ENCODE assay signal across 11 cellular contexts in genomic region chr1:156897078-156897825, GRCh38. TPM values are rescaled to one million over a fixed set of nuclear protein-coding genes. Genes with fewer than 3 reads are reported as not detected.
DNase-seq lines count a peak whose midpoint lies in the region; ATAC-seq and TF ChIP-seq lines count a peak whose summit lies in the region.
"Had no signal": no experiment of that assay in that cellular context is flagged by ENCODE, and none has a peak within 500 bp of the region (broad histone marks: within the 10 kb centered on the region; RNA-seq: fewer than 3 reads in every experiment).

No MANE protein-coding gene starts in this region.

- TF ChIP-seq EP300 in gastroesophageal sphincter (IDR thresholded peaks at IDR 0.05) = no peak

- peak; percentile 34 for DNase-seq in H4 (ENCODE audit: low spot score)
- DNase-seq in SW480 (ENCODE audit: low spot score) = peak; percentile 50
- no peak for DNase-seq in spleen
- no peak for DNase-seq in activated T-cell treated with anti-CD3 and anti-CD28 coated beads, Interleukin-2, amount 50 U/mL, for 72 hours
- DNase-seq: anterior cingulate cortex, midbrain had no signal

- H3K36me3 Mint-ChIP-seq in activated T-cell treated with anti-CD3 and anti-CD28 coated beads, Interleukin-2, amount 50 U/mL, for 72 hours (ENCODE audit: insufficient read depth in 2 of 2) = no peaks in the 10 kb centered on the region

- WGBS in gastroesophageal sphincter (ENCODE audit: low coverage in 1 of 2), 2 donors = no CpG with 5 or more reads among the region's 14 CpGs
- 75 to 82% (median 77%) methylated on average over 11 to 14 of the region's 14 CpGs for WGBS in spleen, 5 donors

- H3K4me1 Mint-ChIP-seq in activated T-cell treated with anti-CD3 and anti-CD28 coated beads, Interleukin-2, amount 50 U/mL, for 72 hours (ENCODE audit: low read depth) = peaks cover 13% of the 10 kb centered on the region

- H3K27ac ChIP-seq in gastroesophageal sphincter = peak overlapping the region in 3 of 4 donors; percentile 73 to 90 (median 83)
- peak overlapping the region in 7 of 8 donors; percentile 68 to 90 (median 73) for H3K27ac ChIP-seq in spleen

- H3K4me3 ChIP-seq in gastroesophageal sphincter = peak overlapping the region in 1 of 2 donors; percentile 10
- no peak overlapping the region for H3K4me3 ChIP-seq in spleen

- intact Hi-C loops in spleen (cut with DNase I; ENCODE audit: low total_unique reads) = no loop called here

- no peak overlapping the region for H3K4me3 Mint-ChIP-seq in activated T-cell treated with anti-CD3 and anti-CD28 coated beads, Interleukin-2, amount 50 U/mL, for 72 hours
- H3K4me3 Mint-ChIP-seq: T-helper 1 cell treated with Interleukin-12 subunit alpha and Interleukin-12 subunit beta and Interleukin-4 antibody, amounts not matched to agents 30 μg/mL and 1 μg/mL, for 36 hours had no signal

- TF ChIP-seq CTCF in gastroesophageal sphincter (IDR thresholded peaks at IDR 0.05) (no peak), spleen (IDR thresholded peaks at IDR 0.05 in 8 of 11, conservative IDR thresholded peaks at IDR 0.05 in 3 of 11) (no peak)

- H3K9me3 ChIP-seq in gastroesophageal sphincter = no peaks in the 10 kb centered on the region
- H3K9me3 ChIP-seq in spleen = no peaks in the 10 kb centered on the region

- peaks cover 34% of the 10 kb centered on the region for H3K27me3 Mint-ChIP-seq in activated T-cell treated with anti-CD3 and anti-CD28 coated beads, Interleukin-2, amount 50 U/mL, for 72 hours (ENCODE audit: low read depth)

- ATAC-seq in gastroesophageal sphincter (no peak), GM19351 (IDR thresholded peaks at IDR 0.05; ENCODE audit: unreplicated experiment) (no peak), GM21619 (IDR thresholded peaks at IDR 0.05; ENCODE audit: unreplicated experiment) (no peak), GM19467 (IDR thresholded peaks at IDR 0.05; ENCODE audit: unreplicated experiment) (no peak)
- no peak for ATAC-seq in activated T-cell treated with anti-CD3 and anti-CD28 coated beads, Interleukin-2, amount 50 U/mL, for 72 hours (replicated peaks in 1 of 2)

- TF ChIP-seq POLR2A in gastroesophageal sphincter (IDR thresholded peaks at IDR 0.05) (no peak), spleen (IDR thresholded peaks at IDR 0.05) (no peak)

- H3K9me3 Mint-ChIP-seq in activated T-cell treated with anti-CD3 and anti-CD28 coated beads, Interleukin-2, amount 50 U/mL, for 72 hours = no peaks in the 10 kb centered on the region
- H3K9me3 Mint-ChIP-seq: T-helper 1 cell treated with Interleukin-12 subunit alpha and Interleukin-12 subunit beta and Interleukin-4 antibody, amounts not matched to agents 30 μg/mL and 1 μg/mL, for 36 hours had no signal

- no peaks in the 10 kb centered on the region for H3K36me3 ChIP-seq in gastroesophageal sphincter
- H3K36me3 ChIP-seq in spleen = no peaks in the 10 kb centered on the region

- H3K27ac Mint-ChIP-seq in activated T-cell treated with anti-CD3 and anti-CD28 coated beads, Interleukin-2, amount 50 U/mL, for 72 hours = no peak overlapping the region
- H3K27ac Mint-ChIP-seq: T-helper 1 cell treated with Interleukin-12 subunit alpha and Interleukin-12 subunit beta and Interleukin-4 antibody, amounts not matched to agents 30 μg/mL and 1 μg/mL, for 36 hours had no signal

- H3K27me3 ChIP-seq in gastroesophageal sphincter (peaks cover 86% of the 10 kb centered on the region), spleen (replicated peaks in 1 of 7) (peaks cover 0 to 66% (median 13%) of the 10 kb centered on the region in 7 donors)

- peaks cover 0 to 100% (median 24%) of the 10 kb centered on the region in 3 donors for H3K4me1 ChIP-seq in gastroesophageal sphincter
- peaks cover 13 to 100% (median 67%) of the 10 kb centered on the region in 6 donors for H3K4me1 ChIP-seq in spleen

RNA-seq across cellular contexts. Expression of gene PEAR1, which starts 3.7 kb away (rescaled TPM):
- total RNA-seq in H4 (2014; rRNA removed; shearing (Covaris generic)) = not detected in 2 replicates
- total RNA-seq in gastroesophageal sphincter (10 to 100 TPM in 2 of 4 donors, 1 to 10 TPM in 2; 7.0 to 10.7 (median 9.1) TPM), spleen (10 to 100 TPM; 16.1 to 28.3 (median 24.2) TPM)
- 1 to 10 TPM; 1.4 to 6.2 (median 2.6) TPM for polyA plus RNA-seq in spleen
- total RNA-seq in activated T-cell treated with anti-CD3 and anti-CD28 coated beads, Interleukin-2, amount 50 U/mL, for 72 hours = under 1 TPM in 1 of 2 donors, not detected in 1; 0.07 TPM

RNA-seq across cellular contexts. Expression of gene LRRC71, which starts 23.2 kb away (rescaled TPM):
- total RNA-seq in H4 (2014; rRNA removed; shearing (Covaris generic)) = not detected in 2 replicates
- total RNA-seq in gastroesophageal sphincter (under 1 TPM in 1 of 4 donors, not detected in 3; 0.40 TPM), spleen (under 1 TPM in 3 of 7 donors, not detected in 4; 0.13 to 0.47 (median 0.23) TPM)
- polyA plus RNA-seq in spleen = under 1 TPM; 0.03 to 0.51 (median 0.43) TPM
- not detected for total RNA-seq in activated T-cell treated with anti-CD3 and anti-CD28 coated beads, Interleukin-2, amount 50 U/mL, for 72 hours

RNA-seq across cellular contexts. Expression of gene NTRK1, which starts 36.6 kb away (rescaled TPM):
- total RNA-seq in H4 (2014; rRNA removed; shearing (Covaris generic)) = 0.10 TPM in 1 of 2 replicates, not detected in the other
- total RNA-seq in gastroesophageal sphincter = 1 to 10 TPM in 2 of 4 donors, under 1 TPM in 2; 0.23 to 4.4 (median 0.72) TPM
- 1 to 10 TPM in 1 of 7 donors, under 1 TPM in 3, not detected in 3; 0.18 to 1.4 (median 0.48) TPM for total RNA-seq in spleen
- under 1 TPM in 2 of 3 donors, not detected in 1; 0.09 to 0.22 TPM for polyA plus RNA-seq in spleen
- total RNA-seq in activated T-cell treated with anti-CD3 and anti-CD28 coated beads, Interleukin-2, amount 50 U/mL, for 72 hours = 10 to 100 TPM; 16.8 to 21.4 TPM

RNA-seq across cellular contexts. Expression of gene INSRR, which starts 38.3 kb away (rescaled TPM):
- not detected in 2 replicates for total RNA-seq in H4 (2014; rRNA removed; shearing (Covaris generic))
- total RNA-seq in gastroesophageal sphincter (under 1 TPM in 1 of 4 donors, not detected in 3; under 0.01 TPM), spleen (under 1 TPM in 3 of 7 donors, not detected in 4; 0.09 TPM)
- under 1 TPM in 1 of 3 donors, not detected in 2; under 0.01 TPM for polyA plus RNA-seq in spleen
- total RNA-seq in activated T-cell treated with anti-CD3 and anti-CD28 coated beads, Interleukin-2, amount 50 U/mL, for 72 hours = under 1 TPM; 0.17 to 0.30 TPM

Comparison
In these comparisons a context has a peak if more than half of its experiments do, and no peak if none do; other contexts are left out.
1. DNase-seq: peak in H4 (single experiment) and SW480 (single experiment); none in spleen (single experiment) and activated T-cell treated with anti-CD3 and anti-CD28 coated beads, Interleukin-2, amount 50 U/mL, for 72 hours (0 of 2).